ENCODE assay signal across 9 cellular contexts in the genomic region with DNA sequence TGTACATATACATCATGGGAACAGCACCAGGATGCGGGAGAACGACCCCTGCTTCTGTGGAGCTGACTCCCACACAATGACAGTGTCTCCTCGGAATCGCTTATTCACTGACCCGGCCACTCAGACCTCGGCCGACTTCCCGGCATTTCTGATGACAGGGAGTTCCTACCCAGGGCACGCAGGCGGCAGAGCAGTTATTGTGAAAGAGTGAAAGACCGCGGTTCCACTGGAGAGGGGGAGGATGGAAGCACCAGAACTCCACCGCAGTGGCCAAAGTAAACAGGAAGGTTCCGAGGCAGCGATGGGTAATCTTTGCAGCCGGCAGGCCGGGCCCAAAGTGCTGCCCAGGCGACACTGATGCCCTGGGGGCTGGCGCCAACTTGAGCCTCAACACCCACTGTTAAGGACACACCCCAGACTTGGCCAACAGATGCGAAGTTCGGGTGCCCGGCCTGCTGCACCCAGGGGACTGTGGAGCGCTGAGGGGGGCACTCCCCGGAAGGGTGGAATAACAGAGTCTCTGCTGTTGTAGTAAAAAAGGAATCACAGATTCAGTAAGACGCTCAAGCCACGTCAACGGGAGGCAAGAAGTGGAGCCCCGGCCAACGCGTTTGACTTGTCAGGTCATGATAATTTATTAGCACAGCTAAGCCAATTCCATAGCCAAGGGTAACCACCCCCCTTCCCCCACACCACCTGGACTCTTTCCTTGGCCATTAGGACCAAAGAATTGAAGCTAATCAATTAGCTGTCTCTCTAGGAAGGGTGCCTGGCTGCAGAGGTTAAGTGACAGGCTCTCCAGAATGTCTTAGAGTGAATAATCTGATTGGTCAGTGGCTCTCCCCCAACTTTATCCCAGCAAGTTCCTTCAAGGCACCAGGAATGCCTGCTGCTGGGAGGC. TPM values are rescaled to one million over a fixed set of nuclear protein-coding genes. Genes with fewer than 3 reads are reported as not detected.
DNase-seq lines count a peak whose midpoint lies in the region; ATAC-seq, FAIRE-seq and TF ChIP-seq lines count a peak whose summit lies in the region.
"Had no signal": no experiment of that assay in that cellular context is flagged by ENCODE, and none has a peak within 500 bp of the region (broad histone marks: within the 10 kb centered on the region; RNA-seq: fewer than 3 reads in every experiment).

No MANE protein-coding gene starts in this region.

- no peaks in the 10 kb centered on the region for H3K27me3 Mint-ChIP-seq in activated naive CD4-positive, alpha-beta T cell treated with anti-CD3 and anti-CD28 coated beads, Interleukin-2, amount 10 ng/mL, durations not matched to agents 7 days and 5 days

- DNase-seq in HS-5 (ENCODE audit: low read depth) = peak; percentile 68
- peak; percentile 94 for DNase-seq in Right ventricle myocardium inferior (ENCODE audit: missing footprints)
- peak; percentile 71 to 86 (median 77) for DNase-seq in pancreas
- no peak for DNase-seq in activated naive CD4-positive, alpha-beta T cell treated with anti-CD3 and anti-CD28 coated beads, Interleukin-2, amount 10 ng/mL, durations not matched to agents 7 days and 5 days
- no peak for DNase-seq in NCI-H526 treated with DMSO at 0.1 percent for 48 hours (lab: John Stamatoyannopoulos, UW)
- DNase-seq in OCI-M2 (lab: John Stamatoyannopoulos, UW; ENCODE audit: unreplicated experiment) = no peak

- H3K9me3 Mint-ChIP-seq in activated naive CD4-positive, alpha-beta T cell treated with anti-CD3 and anti-CD28 coated beads, Interleukin-2, amount 10 ng/mL, durations not matched to agents 7 days and 5 days = no peaks in the 10 kb centered on the region

- H3K4me1 ChIP-seq in pancreas = peaks cover 37 to 58% (median 47%) of the 10 kb centered on the region in 3 donors

- H3K36me3 ChIP-seq in pancreas = peaks cover 0 to 12% (median 0%) of the 10 kb centered on the region in 3 donors

- H3K36me3 Mint-ChIP-seq in activated naive CD4-positive, alpha-beta T cell treated with anti-CD3 and anti-CD28 coated beads, Interleukin-2, amount 10 ng/mL, durations not matched to agents 7 days and 5 days = peaks cover 18% of the 10 kb centered on the region

- H3K9me3 ChIP-seq in pancreas = no peaks in the 10 kb centered on the region

- WGBS in pancreas, 2 donors = 1 to 4% methylated on average over 30 of the region's 30 CpGs

- H3K27me3 ChIP-seq in pancreas = no peaks in the 10 kb centered on the region

- intact Hi-C loops in Right ventricle myocardium inferior (cut with DNase I) = loop anchor here (1.0 kb wide), 2 partner anchors 41 to 208 kb away; no protein-coding TSS in a partner anchor
- intact Hi-C loops in pancreas (cut with DNase I) = no loop called here

- FAIRE-seq in pancreas (lab: Jason Lieb, UNC) = no peak

- TF ChIP-seq CTCF in WI38 (IDR thresholded peaks at IDR 0.05; ENCODE audit: low read depth, low read length) (no peak), pancreas (IDR thresholded peaks at IDR 0.05) (no peak)

- H3K4me3 ChIP-seq in WI38 (ENCODE audit: low read depth, low read length) = peak overlapping the region; percentile 43
- peak overlapping the region in 2 of 4 donors; percentile 15 to 21 for H3K4me3 ChIP-seq in pancreas

- CTCF ChIA-PET in activated naive CD4-positive, alpha-beta T cell treated with anti-CD3 and anti-CD28 coated beads, Interleukin-2, amount 10 ng/mL, durations not matched to agents 7 days and 5 days (lab: Charles Lee) = no interaction called here

- peak overlapping the region; percentile 50 to 81 (median 66) for H3K27ac ChIP-seq in pancreas

- H3K4me1 Mint-ChIP-seq in activated naive CD4-positive, alpha-beta T cell treated with anti-CD3 and anti-CD28 coated beads, Interleukin-2, amount 10 ng/mL, durations not matched to agents 7 days and 5 days = peaks cover 32% of the 10 kb centered on the region

- ATAC-seq in Right ventricle myocardium inferior (peak; percentile 81), pancreas (peak; percentile 76 to 81 (median 79)), HG03460 (IDR thresholded peaks at IDR 0.05; ENCODE audit: unreplicated experiment) (no peak)

- H3K27ac Mint-ChIP-seq in activated naive CD4-positive, alpha-beta T cell treated with anti-CD3 and anti-CD28 coated beads, Interleukin-2, amount 10 ng/mL, durations not matched to agents 7 days and 5 days = no peak overlapping the region

- no peak overlapping the region for H3K4me3 Mint-ChIP-seq in activated naive CD4-positive, alpha-beta T cell treated with anti-CD3 and anti-CD28 coated beads, Interleukin-2, amount 10 ng/mL, durations not matched to agents 7 days and 5 days

RNA-seq across cellular contexts. Expression of a gene that starts 5.8 kb away (rescaled TPM):
- total RNA-seq in Right ventricle myocardium inferior (40.1 TPM), pancreas (10 to 100 TPM; 21.6 to 37.5 (median 25.4) TPM)
- polyA plus RNA-seq in pancreas = 10 to 100 TPM; 19.6 to 28.6 TPM

RNA-seq across cellular contexts. Expression of a gene that starts 59.5 kb away (rescaled TPM):
- not detected for total RNA-seq in Right ventricle myocardium inferior
- total RNA-seq in pancreas = not detected
- not detected for polyA plus RNA-seq in pancreas
- total RNA-seq: SK-MEL-5 had no signal

Comparison
In these comparisons a context has a peak if more than half of its experiments do, and no peak if none do; other contexts are left out.
1. DNase-seq: peak in HS-5 (single experiment), Right ventricle myocardium inferior (single experiment) and pancreas (6 of 6); none in activated naive CD4-positive, alpha-beta T cell treated with anti-CD3 and anti-CD28 coated beads, Interleukin-2, amount 10 ng/mL, durations not matched to agents 7 days and 5 days (single experiment), NCI-H526 treated with DMSO at 0.1 percent for 48 hours (single experiment) and OCI-M2 (single experiment).